Comparison of ENCODE assay signal across 8 cellular contexts in the genomic region with DNA sequence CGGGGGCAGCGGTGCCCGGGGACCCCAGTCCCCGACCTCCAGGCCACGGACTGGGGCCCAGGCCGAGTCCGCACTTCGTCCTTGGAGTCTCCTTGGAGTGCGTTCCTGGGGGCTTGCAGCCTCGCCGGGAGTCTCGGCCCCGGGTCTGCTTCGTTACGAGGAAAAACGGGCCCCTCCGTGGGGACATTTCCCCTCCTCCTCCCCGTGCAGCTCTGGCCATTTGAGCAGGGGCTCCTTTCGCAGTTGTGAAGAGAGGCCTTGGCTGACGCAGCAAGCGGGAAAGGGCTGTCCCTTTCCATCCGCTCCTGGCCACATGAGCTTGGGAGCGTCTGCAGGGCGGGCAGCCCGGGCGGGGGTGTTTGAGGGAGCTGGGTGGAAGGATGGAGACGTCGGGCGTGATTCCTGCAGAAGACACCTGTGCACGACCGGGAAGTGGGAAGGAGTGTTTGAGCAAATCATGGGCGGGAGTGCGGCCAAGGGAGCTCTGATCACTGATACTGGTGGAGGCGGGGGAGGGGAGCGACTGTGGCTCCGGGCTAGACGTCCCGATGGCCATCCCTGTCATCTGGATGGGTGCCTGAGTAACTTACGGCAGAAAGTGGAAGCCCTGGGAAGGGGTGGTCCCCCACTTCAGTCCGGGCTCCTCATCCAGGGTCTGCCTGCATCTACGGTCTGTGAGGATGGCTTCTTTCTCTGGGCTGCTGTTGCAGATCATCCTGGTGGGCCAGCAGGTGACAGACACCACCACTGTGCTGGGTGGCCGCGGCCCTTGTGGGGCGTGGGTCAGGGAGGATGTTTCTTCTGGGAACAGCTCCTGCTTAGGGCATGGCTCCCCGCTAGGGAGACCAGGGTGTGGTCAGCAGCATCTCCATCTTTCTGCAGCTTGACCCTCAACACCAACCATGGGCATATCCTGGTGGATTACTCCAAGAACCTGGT. TPM values are rescaled to one million over a fixed set of nuclear protein-coding genes. Genes with fewer than 3 reads are reported as not detected.
DNase-seq lines count a peak whose midpoint lies in the region; ATAC-seq and TF ChIP-seq lines count a peak whose summit lies in the region.

No MANE protein-coding gene starts in this region.

- no peaks in the 10 kb centered on the region for H3K9me3 Mint-ChIP-seq in dendritic cell treated with granulocyte-macrophage colony-stimulating factor and Interleukin-4, amounts not matched to agents 40 ng/mL and 50 ng/mL, for 4 days
- H3K9me3 Mint-ChIP-seq in stimulated activated naive B cell treated with anti-CD40 and anti-IgM and Interleukin-4, amounts not matched to agents 10 μg/mL and 1 μg/mL and 100 μg/mL, for 72 hours = no peaks in the 10 kb centered on the region

- H3K27ac Mint-ChIP-seq in dendritic cell treated with granulocyte-macrophage colony-stimulating factor and Interleukin-4, amounts not matched to agents 40 ng/mL and 50 ng/mL, for 4 days = peak overlapping the region; percentile 76
- peak overlapping the region; percentile 82 for H3K27ac Mint-ChIP-seq in stimulated activated naive B cell treated with anti-CD40 and anti-IgM and Interleukin-4, amounts not matched to agents 10 μg/mL and 1 μg/mL and 100 μg/mL, for 72 hours

- ATAC-seq in HG03025 (IDR thresholded peaks at IDR 0.05; ENCODE audit: low FRiP score, unreplicated experiment) (peak; percentile 22), left lung (peak; percentile 57), HG03196 (IDR thresholded peaks at IDR 0.05; ENCODE audit: unreplicated experiment) (no peak)
- peak in 1 of 2 donors; percentile 17 for ATAC-seq in stimulated activated naive B cell treated with anti-CD40 and anti-IgM and Interleukin-4, amounts not matched to agents 10 μg/mL and 1 μg/mL and 100 μg/mL, for 72 hours (replicated peaks)

- no peak for TF ChIP-seq CTCF in left lung (IDR thresholded peaks at IDR 0.05)

- H3K9me3 ChIP-seq in SK-N-MC (ENCODE audit: low read depth, low read length) = no peaks in the 10 kb centered on the region
- H3K9me3 ChIP-seq in left lung = no peaks in the 10 kb centered on the region

- no peak overlapping the region for H3K27ac ChIP-seq in SK-N-MC
- peak overlapping the region; percentile 49 to 80 for H3K27ac ChIP-seq in left lung

- H3K27me3 Mint-ChIP-seq in dendritic cell treated with granulocyte-macrophage colony-stimulating factor and Interleukin-4, amounts not matched to agents 40 ng/mL and 50 ng/mL, for 4 days = no peaks in the 10 kb centered on the region
- no peaks in the 10 kb centered on the region for H3K27me3 Mint-ChIP-seq in stimulated activated naive B cell treated with anti-CD40 and anti-IgM and Interleukin-4, amounts not matched to agents 10 μg/mL and 1 μg/mL and 100 μg/mL, for 72 hours

- peak overlapping the region; percentile 95 for H3K4me3 Mint-ChIP-seq in dendritic cell treated with granulocyte-macrophage colony-stimulating factor and Interleukin-4, amounts not matched to agents 40 ng/mL and 50 ng/mL, for 4 days
- peak overlapping the region; percentile 91 to 98 for H3K4me3 Mint-ChIP-seq in stimulated activated naive B cell treated with anti-CD40 and anti-IgM and Interleukin-4, amounts not matched to agents 10 μg/mL and 1 μg/mL and 100 μg/mL, for 72 hours

- no peaks in the 10 kb centered on the region for H3K27me3 ChIP-seq in left lung

- H3K4me1 ChIP-seq in left lung = peaks cover 11 to 33% of the 10 kb centered on the region in 2 donors

- DNase-seq in SK-N-MC (ENCODE audit: low read depth, low spot score) = no peak
- DNase-seq in left lung = peak; percentile 57 to 86
- DNase-seq in stimulated activated naive B cell treated with anti-CD40 and anti-IgM and Interleukin-4, amounts not matched to agents 10 μg/mL and 1 μg/mL and 100 μg/mL, for 72 hours = no peak
- DNase-seq in globus pallidus (ENCODE audit: low spot score) = no peak

- H3K36me3 ChIP-seq in SK-N-MC (ENCODE audit: insufficient read depth, low read length) (peaks cover 28% of the 10 kb centered on the region), left lung (peaks cover 0 to 38% of the 10 kb centered on the region in 2 donors)

- H3K9ac ChIP-seq in SK-N-MC (ENCODE audit: insufficient read length) = peak overlapping the region; percentile 89

- no peaks in the 10 kb centered on the region for H3K36me3 Mint-ChIP-seq in dendritic cell treated with granulocyte-macrophage colony-stimulating factor and Interleukin-4, amounts not matched to agents 40 ng/mL and 50 ng/mL, for 4 days (ENCODE audit: low read depth)
- peaks cover 33 to 48% of the 10 kb centered on the region in 2 donors for H3K36me3 Mint-ChIP-seq in stimulated activated naive B cell treated with anti-CD40 and anti-IgM and Interleukin-4, amounts not matched to agents 10 μg/mL and 1 μg/mL and 100 μg/mL, for 72 hours

- peaks cover 53% of the 10 kb centered on the region for H3K4me1 Mint-ChIP-seq in dendritic cell treated with granulocyte-macrophage colony-stimulating factor and Interleukin-4, amounts not matched to agents 40 ng/mL and 50 ng/mL, for 4 days (ENCODE audit: low read depth)
- peaks cover 17 to 50% of the 10 kb centered on the region in 2 donors for H3K4me1 Mint-ChIP-seq in stimulated activated naive B cell treated with anti-CD40 and anti-IgM and Interleukin-4, amounts not matched to agents 10 μg/mL and 1 μg/mL and 100 μg/mL, for 72 hours

- H3K4me3 ChIP-seq in GM08714 (ENCODE audit: low read length) (peak overlapping the region; percentile 84), SK-N-MC (peak overlapping the region; percentile 91), left lung (peak overlapping the region; percentile 77 to 97)

- intact Hi-C loops in dendritic cell treated with granulocyte-macrophage colony-stimulating factor and Interleukin-4, amounts not matched to agents 40 ng/mL and 50 ng/mL, for 4 days (cut with micrococcal nuclease) = loop anchor here (5.0 kb wide), 1 partner anchor 62 kb away; the partner anchor contains the start of gene UBA2
- intact Hi-C loops in left lung (cut with DNase I) = no loop called here

RNA-seq across cellular contexts. Expression of gene GPI, which starts 0.7 kb away (rescaled TPM):
- 100 to 1,000 TPM; 189 to 248 TPM for total RNA-seq in left lung

RNA-seq across cellular contexts. Expression of gene PDCD2L, which starts 38.5 kb away (rescaled TPM):
- total RNA-seq in left lung = 10 to 100 TPM in 1 of 2 donors, 1 to 10 TPM in 1; 5.0 to 11.4 TPM

Comparison
In these comparisons a context has a peak if more than half of its experiments do, and no peak if none do; other contexts are left out.
1. DNase-seq: peak in left lung (2 of 2); none in SK-N-MC (single experiment), stimulated activated naive B cell treated with anti-CD40 and anti-IgM and Interleukin-4, amounts not matched to agents 10 μg/mL and 1 μg/mL and 100 μg/mL, for 72 hours (single experiment) and globus pallidus (single experiment).
2. Peak in every context shown above with its lines, with median percentiles within 50 percentile points of each other: H3K4me3 ChIP-seq.